9 cellular contexts compared by ENCODE assay signal in genomic region chr2:138071720-138072719, GRCh38.
DNase-seq lines count a peak whose midpoint lies in the region; ATAC-seq, FAIRE-seq and TF ChIP-seq lines count a peak whose summit lies in the region.
"Had no signal": no experiment of that assay in that cellular context is flagged by ENCODE, and none has a peak within 500 bp of the region (broad histone marks: within the 10 kb centered on the region; RNA-seq: fewer than 3 reads in every experiment).

No MANE protein-coding gene starts in this region.

- no peak overlapping the region for H3K9ac ChIP-seq in H9 (ENCODE audit: extremely low read depth, insufficient read length, low read length)

- no peak overlapping the region for H3K23ac ChIP-seq in H9 (ENCODE audit: insufficient read length, low read depth, low read length)

- no peak overlapping the region for H2BK20ac ChIP-seq in H9 (ENCODE audit: low read depth, low read length, poor library complexity, severe bottlenecking)

- H3K27me3 ChIP-seq in osteoblast (ENCODE audit: insufficient read depth, low read length): peaks cover 4% of the 10 kb centered on the region
- peaks cover 6% of the 10 kb centered on the region; the same call in 1 of the 2 replicates for H3K27me3 ChIP-seq in H9 (ENCODE audit: insufficient read depth, low read length)

- no peak for ATAC-seq in HG02938 (IDR thresholded peaks at IDR 0.05; ENCODE audit: unreplicated experiment)

- FAIRE-seq in H54 (lab: Jason Lieb, UNC): peak; percentile 100

- no peaks in the 10 kb centered on the region for H3K79me2 ChIP-seq in osteoblast (ENCODE audit: insufficient read depth, low read length)
- no peaks in the 10 kb centered on the region for H3K79me2 ChIP-seq in H9 (ENCODE audit: insufficient read depth, low read length)

- no peak overlapping the region for H2BK120ac ChIP-seq in H9 (ENCODE audit: low read depth, low read length, poor library complexity, severe bottlenecking)

- no peak for TF ChIP-seq POLR2A in H54 (IDR thresholded peaks at IDR 0.05; ENCODE audit: low read depth, low read length)

- no peak overlapping the region for H3K14ac ChIP-seq in H9 (ENCODE audit: insufficient read depth, low read length)

- no TSS peak for BruUV-seq in Calu3 (replicated peaks; lab: Mats Ljungman, UMichigan)

- H4K20me1 ChIP-seq in osteoblast (ENCODE audit: insufficient read depth, low read length) (no peaks in the 10 kb centered on the region), H9 (ENCODE audit: control insufficient read depth, insufficient read depth, insufficient read length) (no peaks in the 10 kb centered on the region)

- no peak overlapping the region for H2BK15ac ChIP-seq in H9 (ENCODE audit: low read depth, low read length)

- TF ChIP-seq CTCF in osteoblast (IDR thresholded peaks at IDR 0.05; ENCODE audit: extremely low read depth, low read depth, low read length): no peak
- TF ChIP-seq CTCF in H9 (conservative IDR thresholded peaks at IDR 0.05): no peak
- no peak for TF ChIP-seq CTCF in Calu3 (IDR thresholded peaks at IDR 0.05; ENCODE audit: unreplicated experiment)
- no peak for TF ChIP-seq CTCF in GM10266 (IDR thresholded peaks at IDR 0.05; ENCODE audit: control insufficient read depth, insufficient read depth, low read depth, missing control alignments)

- H3K9me3 ChIP-seq in osteoblast (ENCODE audit: low read depth, low read length) (no peaks in the 10 kb centered on the region), H9 (ENCODE audit: control insufficient read depth, low read depth, low read length) (no peaks in the 10 kb centered on the region)

- H3K56ac ChIP-seq in H9 (ENCODE audit: insufficient read length, low read depth, low read length): no peak overlapping the region

- no peak overlapping the region for H3K4ac ChIP-seq in H9 (ENCODE audit: low read depth, low read length)

- no peaks in the 10 kb centered on the region for H3K79me1 ChIP-seq in H9 (ENCODE audit: insufficient read depth, low read depth, low read length, poor library complexity, severe bottlenecking)

- WGBS in H9 (ENCODE audit: extremely low coverage, insufficient read length, low lambda C conversion rate): no CpG with 5 or more reads among the region's 7 CpGs

- no peak overlapping the region for H2AK5ac ChIP-seq in H9 (ENCODE audit: insufficient read length, low read length)

- H3K4me1 ChIP-seq in osteoblast (ENCODE audit: insufficient read depth, low read length) (no peaks in the 10 kb centered on the region), H9 (ENCODE audit: insufficient read depth, low read length) (no peaks in the 10 kb centered on the region)

- H3K36me3 Mint-ChIP-seq in H9 (ENCODE audit: insufficient read depth in 1 of 3, low read depth in 3 of 3) (no peaks in the 10 kb centered on the region; a peak in 1 of 7 replicates), Calu3 (ENCODE audit: insufficient read depth, unreplicated experiment) (no peaks in the 10 kb centered on the region)

- H4K8ac ChIP-seq in H9 (replicated peaks; ENCODE audit: insufficient read length, low read depth, low read length): no peak overlapping the region

- H4K5ac ChIP-seq in H9 (ENCODE audit: insufficient read length, low read depth, low read length): no peak overlapping the region

- no peak overlapping the region for H4K91ac ChIP-seq in H9 (ENCODE audit: insufficient read length, low read depth, low read length)

- intact Hi-C loops in Calu3 (cut with micrococcal nuclease; ENCODE audit: unreplicated experiment): no loop called here

- H2AFZ ChIP-seq in osteoblast (ENCODE audit: low read length) (no peak overlapping the region), H9 (ENCODE audit: low read length) (no peak overlapping the region)

- H3K4me2 ChIP-seq in osteoblast (ENCODE audit: insufficient read depth, low read length) (no peak overlapping the region), H9 (ENCODE audit: insufficient read depth, insufficient read length, low read length) (no peak overlapping the region)

- no peak overlapping the region for H3T11ph ChIP-seq in H9 (ENCODE audit: low read length)

- H2BK5ac ChIP-seq in H9 (ENCODE audit: insufficient read length, low read length): no peak overlapping the region

- CTCF ChIA-PET in Calu3 (lab: Charles Lee): interaction anchor here (0.9 to 1.8 kb wide), 2 partner anchors 18 to 715 kb away, joined by 3 to 4 read pairs; no protein-coding TSS in a partner anchor

- no peaks in the 10 kb centered on the region for H3K36me3 ChIP-seq in osteoblast (ENCODE audit: insufficient read depth, low read length)

- peaks cover 12 to 13% of the 10 kb centered on the region in 2 experiments for H3K4me1 Mint-ChIP-seq in H9
- no peaks in the 10 kb centered on the region for H3K4me1 Mint-ChIP-seq in Calu3 (ENCODE audit: low read depth, unreplicated experiment)
- H3K4me1 Mint-ChIP-seq: activated CD4-positive, alpha-beta T cell treated with anti-CD3 and anti-CD28 coated beads, Interleukin-2, amount 10 ng/mL, durations not matched to agents 24 days and 14 days had no signal

- no peaks in the 10 kb centered on the region for H3K23me2 ChIP-seq in H9 (ENCODE audit: insufficient read length, low read depth, low read length, poor library complexity, severe bottlenecking)

- no peak overlapping the region for H2BK12ac ChIP-seq in H9 (ENCODE audit: insufficient read length, low read depth, low read length)

- H3K4me3 ChIP-seq in osteoblast (ENCODE audit: insufficient read depth, low read length): no peak overlapping the region

- H3K27me3 Mint-ChIP-seq in H9 (ENCODE audit: low read depth): peaks cover 38% of the 10 kb centered on the region
- no peaks in the 10 kb centered on the region for H3K27me3 Mint-ChIP-seq in Calu3 (ENCODE audit: unreplicated experiment)
- H3K27me3 Mint-ChIP-seq: activated CD4-positive, alpha-beta T cell treated with anti-CD3 and anti-CD28 coated beads, Interleukin-2, amount 10 ng/mL, durations not matched to agents 24 days and 14 days had no signal

- H3K4me3 Mint-ChIP-seq in H9 (no peak overlapping the region), Calu3 (ENCODE audit: low read depth, unreplicated experiment) (no peak overlapping the region)
- H3K4me3 Mint-ChIP-seq: activated CD4-positive, alpha-beta T cell treated with anti-CD3 and anti-CD28 coated beads, Interleukin-2, amount 10 ng/mL, durations not matched to agents 24 days and 14 days had no signal

- H3K9me3 Mint-ChIP-seq in H9 (no peaks in the 10 kb centered on the region; a peak in 1 of 5 replicates), Calu3 (ENCODE audit: low read depth, unreplicated experiment) (peaks cover 2% of the 10 kb centered on the region)
- H3K9me3 Mint-ChIP-seq: activated CD4-positive, alpha-beta T cell treated with anti-CD3 and anti-CD28 coated beads, Interleukin-2, amount 10 ng/mL, durations not matched to agents 24 days and 14 days had no signal

- peak overlapping the region in 1 of 3 experiments; percentile 24; a peak in 2 of 7 replicates for H3K27ac Mint-ChIP-seq in H9
- no peak overlapping the region for H3K27ac Mint-ChIP-seq in Calu3 (ENCODE audit: unreplicated experiment)
- H3K27ac Mint-ChIP-seq: activated CD4-positive, alpha-beta T cell treated with anti-CD3 and anti-CD28 coated beads, Interleukin-2, amount 10 ng/mL, durations not matched to agents 24 days and 14 days had no signal

- H3K18ac ChIP-seq in H9 (ENCODE audit: insufficient read length, low read depth, low read length): no peak overlapping the region

- DNase-seq in H54 (ENCODE audit: insufficient read length, low spot score) (peak; percentile 9), NCI-H2171 treated with DMSO at 0.1 percent for 48 hours (lab: John Stamatoyannopoulos, UW) (peak; percentile 92), astrocyte of the hippocampus (ENCODE audit: low read depth, low spot score) (peak; percentile 77), osteoblast (ENCODE audit: insufficient read length, low spot score, missing footprints) (peak; percentile 18), H9 (no peak), Calu3 (no peak), GM10266 (ENCODE audit: extremely low spot score) (no peak)
- DNase-seq: activated CD4-positive, alpha-beta T cell treated with anti-CD3 and anti-CD28 coated beads, Interleukin-2, amount 10 ng/mL, durations not matched to agents 24 days and 14 days had no signal

- H3K27ac ChIP-seq in osteoblast (ENCODE audit: low read depth, low read length) (no peak overlapping the region), H9 (ENCODE audit: insufficient read length, low read depth, low read length) (no peak overlapping the region)

Comparison
In these comparisons a context has a peak if more than half of its experiments do, and no peak if none do; other contexts are left out.
1. DNase-seq: peak in H54 (single experiment), NCI-H2171 treated with DMSO at 0.1 percent for 48 hours (single experiment), astrocyte of the hippocampus (single experiment) and osteoblast (single experiment); none in H9 (single experiment), Calu3 (single experiment) and GM10266 (single experiment).